In the genomic region with DNA sequence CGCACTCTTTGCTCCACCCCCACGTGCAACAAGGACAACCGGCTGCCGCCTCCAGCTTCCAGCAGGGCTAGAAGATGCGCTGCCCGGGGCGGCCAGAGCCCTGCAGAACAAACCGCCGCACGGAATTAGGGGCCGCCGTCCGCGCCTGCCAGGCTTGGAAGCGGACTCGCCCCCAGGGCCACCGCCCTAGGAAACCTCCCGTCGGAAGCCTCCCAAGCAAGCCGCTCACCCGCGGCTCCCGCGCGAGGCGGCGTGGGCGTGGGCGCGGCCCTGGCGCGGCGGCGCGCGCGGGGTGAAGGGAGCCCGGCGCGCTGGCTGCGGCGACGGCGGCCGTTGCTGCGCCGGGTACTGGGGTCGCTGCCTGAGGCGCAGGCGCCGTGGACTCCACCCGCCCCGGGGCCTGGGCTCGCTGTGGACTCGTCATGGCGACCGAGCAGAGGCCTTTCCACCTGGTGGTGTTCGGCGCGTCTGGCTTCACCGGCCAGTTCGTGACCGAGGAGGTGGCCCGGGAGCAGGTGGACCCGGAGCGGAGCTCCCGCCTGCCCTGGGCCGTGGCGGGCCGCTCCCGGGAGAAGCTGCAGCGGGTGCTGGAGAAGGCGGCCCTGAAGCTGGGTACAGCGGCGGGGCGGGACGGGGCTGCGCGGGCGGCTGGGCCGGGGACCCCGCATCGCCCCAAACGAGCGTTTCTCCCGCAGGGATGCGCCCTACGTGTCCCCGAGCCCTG, we compare ENCODE assay signal across 8 cellular contexts. TPM values are rescaled to one million over a fixed set of nuclear protein-coding genes. Genes with fewer than 3 reads are reported as not detected.
DNase-seq lines count a peak whose midpoint lies in the region; ATAC-seq and TF ChIP-seq lines count a peak whose summit lies in the region.

SCCPDH (plus strand) TSS at position 409 of the 724 bp plus-strand sequence; CDS start at position 423, 14 bp downstream.

- peak; percentile 68 for DNase-seq in DMS53 treated with DMSO at 0.1 percent for 48 hours (lab: John Stamatoyannopoulos, UW; ENCODE audit: unreplicated experiment)
- DNase-seq in RKO (ENCODE audit: low spot score): peak; percentile 84
- peak; percentile 83 to 86 for DNase-seq in activated T-cell treated with anti-CD3 and anti-CD28 coated beads, Interleukin-2, amount 50 U/mL, for 72 hours
- DNase-seq in fibroblast of lung (ENCODE audit: low read depth in 2 of 2): peak; percentile 70 to 71
- peak; percentile 67 to 83 (median 72) for DNase-seq in naive thymus-derived CD8-positive, alpha-beta T cell
- peak; percentile 50 for DNase-seq in stimulated activated naive CD4-positive, alpha-beta T cell treated with Interleukin-2 at 50 U/mL for 16 hours (lab: John Stamatoyannopoulos, UW)

- peaks cover 2 to 16% (median 6%) of the 10 kb centered on the region in 3 donors for H3K9me3 Mint-ChIP-seq in IgD-negative memory B cell
- H3K9me3 Mint-ChIP-seq in activated T-cell treated with anti-CD3 and anti-CD28 coated beads, Interleukin-2, amount 50 U/mL, for 72 hours: peaks cover 10 to 16% of the 10 kb centered on the region in 2 donors
- H3K9me3 Mint-ChIP-seq in naive thymus-derived CD8-positive, alpha-beta T cell: peaks cover 1 to 23% (median 14%) of the 10 kb centered on the region in 9 donors

- H3K4me1 ChIP-seq in fibroblast of lung (ENCODE audit: control insufficient read depth, extremely low read depth, insufficient read depth, low read length): no peaks in the 10 kb centered on the region

- peaks cover 4 to 7% (median 7%) of the 10 kb centered on the region in 3 donors for H3K4me1 Mint-ChIP-seq in IgD-negative memory B cell
- peaks cover 17% of the 10 kb centered on the region for H3K4me1 Mint-ChIP-seq in activated T-cell treated with anti-CD3 and anti-CD28 coated beads, Interleukin-2, amount 50 U/mL, for 72 hours (ENCODE audit: low read depth)
- peaks cover 9 to 24% (median 15%) of the 10 kb centered on the region in 4 donors for H3K4me1 Mint-ChIP-seq in naive thymus-derived CD8-positive, alpha-beta T cell

- POLR2A ChIA-PET in naive thymus-derived CD8-positive, alpha-beta T cell (lab: Charles Lee): interaction anchor here (0.6 kb wide), 1 partner anchor 18 kb away, joined by 3 read pairs; no protein-coding TSS in a partner anchor

- H3K79me2 ChIP-seq in fibroblast of lung (ENCODE audit: control insufficient read depth, insufficient read depth, low read length): peaks cover 16% of the 10 kb centered on the region

- H3K36me3 ChIP-seq in fibroblast of lung (ENCODE audit: control insufficient read depth, insufficient read depth, low read length): peaks cover 1% of the 10 kb centered on the region

- no peak for TF ChIP-seq CTCF in fibroblast of lung (conservative IDR thresholded peaks at IDR 0.05 in 1 of 2, IDR thresholded peaks at IDR 0.05 in 1 of 2; ENCODE audit: low read depth in 1 of 2, low read length in 2 of 2)

- H3K4me3 ChIP-seq in fibroblast of lung (replicated peaks in 1 of 4; ENCODE audit: control extremely low read depth in 1 of 4, insufficient read depth in 1 of 4, low read depth in 3 of 4, low read length in 4 of 4): peak within 1 kb of the TSS; percentile 81 to 92 (median 86)

- H3K4me3 Mint-ChIP-seq in IgD-negative memory B cell: peak within 1 kb of the TSS; percentile 84 to 98 (median 90)
- peak within 1 kb of the TSS; percentile 95 to 96 for H3K4me3 Mint-ChIP-seq in activated T-cell treated with anti-CD3 and anti-CD28 coated beads, Interleukin-2, amount 50 U/mL, for 72 hours
- peak within 1 kb of the TSS; percentile 88 to 96 (median 93) for H3K4me3 Mint-ChIP-seq in naive thymus-derived CD8-positive, alpha-beta T cell

- no peaks in the 10 kb centered on the region for H3K9me3 ChIP-seq in fibroblast of lung (ENCODE audit: control insufficient read depth, insufficient read depth, low read depth, low read length)

- peak within 1 kb of the TSS in 1 of 3 donors; percentile 58 for H3K27ac Mint-ChIP-seq in IgD-negative memory B cell
- H3K27ac Mint-ChIP-seq in activated T-cell treated with anti-CD3 and anti-CD28 coated beads, Interleukin-2, amount 50 U/mL, for 72 hours: peak within 1 kb of the TSS; percentile 80
- H3K27ac Mint-ChIP-seq in naive thymus-derived CD8-positive, alpha-beta T cell: peak within 1 kb of the TSS; percentile 62 to 96 (median 92)

- ATAC-seq in GM21529 (IDR thresholded peaks at IDR 0.05; ENCODE audit: unreplicated experiment): peak; percentile 95
- ATAC-seq in activated T-cell treated with anti-CD3 and anti-CD28 coated beads, Interleukin-2, amount 50 U/mL, for 72 hours (replicated peaks in 1 of 2): peak; percentile 98
- ATAC-seq in naive thymus-derived CD8-positive, alpha-beta T cell: peak; percentile 95 to 96

- H4K20me1 ChIP-seq in fibroblast of lung (ENCODE audit: control insufficient read depth, extremely low read depth, insufficient read depth, low read length): no peaks in the 10 kb centered on the region

- peak within 1 kb of the TSS; percentile 95 for H3K4me2 ChIP-seq in fibroblast of lung (ENCODE audit: extremely low read depth, insufficient read depth, low read length)

- H2AFZ ChIP-seq in fibroblast of lung (ENCODE audit: low read length): peak within 1 kb of the TSS; percentile 93

- H3K27ac ChIP-seq in fibroblast of lung (ENCODE audit: insufficient read depth, low read length): peak within 1 kb of the TSS; percentile 79

- H3K27me3 ChIP-seq in fibroblast of lung (ENCODE audit: control insufficient read depth, insufficient read depth, low read length): no peaks in the 10 kb centered on the region

- peak within 1 kb of the TSS; percentile 88 for H3K9ac ChIP-seq in fibroblast of lung (ENCODE audit: insufficient read depth, low read length)

- H3K36me3 Mint-ChIP-seq in IgD-negative memory B cell: peaks cover 10% of the 10 kb centered on the region
- peaks cover 20 to 24% of the 10 kb centered on the region in 2 donors for H3K36me3 Mint-ChIP-seq in activated T-cell treated with anti-CD3 and anti-CD28 coated beads, Interleukin-2, amount 50 U/mL, for 72 hours (ENCODE audit: insufficient read depth in 2 of 2)
- H3K36me3 Mint-ChIP-seq in naive thymus-derived CD8-positive, alpha-beta T cell: peaks cover 20 to 24% (median 20%) of the 10 kb centered on the region in 3 donors

- no peaks in the 10 kb centered on the region for H3K27me3 Mint-ChIP-seq in IgD-negative memory B cell
- no peaks in the 10 kb centered on the region for H3K27me3 Mint-ChIP-seq in activated T-cell treated with anti-CD3 and anti-CD28 coated beads, Interleukin-2, amount 50 U/mL, for 72 hours (ENCODE audit: low read depth)
- no peaks in the 10 kb centered on the region for H3K27me3 Mint-ChIP-seq in naive thymus-derived CD8-positive, alpha-beta T cell

RNA-seq across cellular contexts. Expression of gene SCCPDH, which starts in this region (rescaled TPM):
- polyA plus RNA-seq in IgD-negative memory B cell: 9.5 TPM
- 10 to 100 TPM; 20.7 to 23.7 TPM for total RNA-seq in activated T-cell treated with anti-CD3 and anti-CD28 coated beads, Interleukin-2, amount 50 U/mL, for 72 hours
- total RNA-seq in fibroblast of lung: 43.7 and 58.0 TPM in 2 replicates
- 47.6 and 47.8 TPM in 2 replicates for polyA plus RNA-seq in fibroblast of lung
- 43.4 and 47.5 TPM in 2 replicates for polyA plus RNA-seq in fibroblast of lung (2012)
- 2.9 and 4.9 TPM in 2 replicates for polyA minus RNA-seq in fibroblast of lung (ENCODE audit: low replicate concordance)
- total RNA-seq in naive thymus-derived CD8-positive, alpha-beta T cell: 10 to 100 TPM; 11.3 to 11.7 TPM
- 10 to 100 TPM; 31.3 to 36.8 (median 36.4) TPM for polyA plus RNA-seq in naive thymus-derived CD8-positive, alpha-beta T cell

Comparison
In these comparisons a context has a peak if more than half of its experiments do, and no peak if none do; other contexts are left out.
1. Peak in every context shown above with its lines: DNase-seq, ATAC-seq, H3K4me3 ChIP-seq and H3K27ac ChIP-seq.